ENCODE assay signal across 15 cellular contexts in the genomic region with DNA sequence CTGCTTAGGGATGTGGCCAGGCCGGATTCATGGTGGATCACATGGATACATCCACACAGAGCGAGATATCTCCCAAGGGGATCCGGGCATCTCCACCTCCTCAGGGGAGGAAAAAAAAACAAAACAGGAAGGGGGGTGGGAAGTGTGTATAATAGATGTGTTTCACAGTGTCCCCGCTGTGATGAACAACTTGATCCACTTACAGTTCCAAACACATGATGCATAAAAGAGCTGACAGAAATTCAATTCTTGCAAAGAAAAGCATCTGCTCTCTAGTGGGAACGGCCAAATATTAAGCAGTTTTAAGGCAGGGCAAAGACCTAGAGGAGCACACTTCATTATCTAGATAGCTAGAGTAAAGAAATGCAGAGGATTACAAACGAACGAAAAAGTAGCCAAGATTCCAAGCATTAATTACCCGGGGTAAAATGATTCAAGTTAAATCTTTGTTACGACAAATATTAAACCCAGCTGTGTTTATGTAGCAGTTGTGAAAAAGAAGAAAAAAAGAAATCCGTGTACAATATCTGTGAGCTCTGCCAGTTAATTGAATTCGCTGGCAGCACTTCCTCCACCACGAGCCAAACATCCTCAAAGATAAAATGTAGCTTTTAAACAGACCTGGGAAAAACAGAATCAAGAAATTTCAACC.
A peak's percentile ranks its signal among the peaks of the same experiment; 100 is the strongest.
DNase-seq lines count a peak whose midpoint lies in the region; ATAC-seq and TF ChIP-seq lines count a peak whose summit lies in the region.
"Had no signal": no experiment of that assay in that cellular context is flagged by ENCODE, and none has a peak within 500 bp of the region (broad histone marks: within the 10 kb centered on the region; RNA-seq: fewer than 3 reads in every experiment).

No MANE protein-coding gene starts in this region.

- peak; percentile 39 for DNase-seq in GM03348 (ENCODE audit: low spot score)
- DNase-seq in NCI-H446 treated with DMSO at 0.1 percent for 48 hours (lab: John Stamatoyannopoulos, UW), result peak; percentile 87
- DNase-seq in fibroblast of the aortic adventitia (ENCODE audit: low read depth), result peak; percentile 87
- DNase-seq in sciatic nerve (ENCODE audit: low spot score), result no peak
- DNase-seq in activated CD4-positive, CD25-positive, alpha-beta regulatory T cell (lab: John Stamatoyannopoulos, UW), result no peak
- no peak for DNase-seq in SIG-M5 treated with dmso at 0.1 percent for 504 hours (lab: John Stamatoyannopoulos, UW; ENCODE audit: unreplicated experiment)
- no peak for DNase-seq in activated CD4-positive, alpha-beta memory T cell treated with anti-CD3 and anti-CD28 coated beads, Interleukin-2, amount 10 ng/mL, durations not matched to agents 7 days and 5 days
- no peak for DNase-seq in glomerular visceral epithelial cell (ENCODE audit: extremely low spot score)
- DNase-seq: activated CD4-positive, alpha-beta T cell treated with anti-CD3 and anti-CD28 coated beads for 4 hours; activated naive CD4-positive, alpha-beta T cell treated with anti-CD3 and anti-CD28 coated beads for 36 hours; erythroblast; H9; NCI-H146; stimulated activated naive CD8-positive, alpha-beta T cell treated with anti-CD3 and anti-CD28 coated beads, Interleukin-15, Interleukin-2, amounts not matched to agents 100 U/mL and 50 U/mL, for 24 hours had no signal

- peaks cover 3% of the 10 kb centered on the region for H3K9me3 Mint-ChIP-seq in activated CD4-positive, alpha-beta memory T cell treated with anti-CD3 and anti-CD28 coated beads, Interleukin-2, amount 10 ng/mL, durations not matched to agents 7 days and 5 days
- H3K9me3 Mint-ChIP-seq: activated naive CD4-positive, alpha-beta T cell treated with anti-CD3 and anti-CD28 coated beads for 36 hours; H9; memory B cell had no signal

- H3K4me3 ChIP-seq in fibroblast of the aortic adventitia (ENCODE audit: low read depth, low read length), result no peak overlapping the region

- peak; percentile 89 for ATAC-seq in sciatic nerve
- ATAC-seq: stimulated activated naive CD8-positive, alpha-beta T cell treated with anti-CD3 and anti-CD28 coated beads, Interleukin-15, Interleukin-2, amounts not matched to agents 100 U/mL and 50 U/mL, for 24 hours had no signal

- H3K4me3 Mint-ChIP-seq in activated CD4-positive, alpha-beta memory T cell treated with anti-CD3 and anti-CD28 coated beads, Interleukin-2, amount 10 ng/mL, durations not matched to agents 7 days and 5 days, result no peak overlapping the region
- H3K4me3 Mint-ChIP-seq: activated naive CD4-positive, alpha-beta T cell treated with anti-CD3 and anti-CD28 coated beads for 36 hours; H9; memory B cell had no signal

- H3K4me1 Mint-ChIP-seq in activated CD4-positive, alpha-beta memory T cell treated with anti-CD3 and anti-CD28 coated beads, Interleukin-2, amount 10 ng/mL, durations not matched to agents 7 days and 5 days, result no peaks in the 10 kb centered on the region

- CTCF ChIA-PET in activated CD4-positive, alpha-beta memory T cell treated with anti-CD3 and anti-CD28 coated beads, Interleukin-2, amount 10 ng/mL, durations not matched to agents 7 days and 5 days (lab: Charles Lee), result interaction anchor here (0.5 kb wide), 1 partner anchor 88 kb away, joined by 3 read pairs; no protein-coding TSS in a partner anchor

- peaks cover 3% of the 10 kb centered on the region for H3K36me3 Mint-ChIP-seq in activated CD4-positive, alpha-beta memory T cell treated with anti-CD3 and anti-CD28 coated beads, Interleukin-2, amount 10 ng/mL, durations not matched to agents 7 days and 5 days (ENCODE audit: low read depth)

- POLR2A ChIA-PET in activated CD4-positive, alpha-beta memory T cell treated with anti-CD3 and anti-CD28 coated beads, Interleukin-2, amount 10 ng/mL, durations not matched to agents 7 days and 5 days (lab: Charles Lee), result no interaction called here

- no peaks in the 10 kb centered on the region for H3K27me3 Mint-ChIP-seq in activated CD4-positive, alpha-beta memory T cell treated with anti-CD3 and anti-CD28 coated beads, Interleukin-2, amount 10 ng/mL, durations not matched to agents 7 days and 5 days
- H3K27me3 Mint-ChIP-seq: memory B cell had no signal

- no peak overlapping the region for H3K27ac Mint-ChIP-seq in activated CD4-positive, alpha-beta memory T cell treated with anti-CD3 and anti-CD28 coated beads, Interleukin-2, amount 10 ng/mL, durations not matched to agents 7 days and 5 days
- H3K27ac Mint-ChIP-seq: activated naive CD4-positive, alpha-beta T cell treated with anti-CD3 and anti-CD28 coated beads for 36 hours; memory B cell had no signal

- no peak for TF ChIP-seq CTCF in fibroblast of the aortic adventitia (IDR thresholded peaks at IDR 0.05; ENCODE audit: insufficient read depth, low read length)

- intact Hi-C loops in sciatic nerve (cut with DNase I), result no loop called here

Comparison
In these comparisons a context has a peak if more than half of its experiments do, and no peak if none do; other contexts are left out.
1. DNase-seq: peak in GM03348 (single experiment), NCI-H446 treated with DMSO at 0.1 percent for 48 hours (single experiment) and fibroblast of the aortic adventitia (single experiment); none in sciatic nerve (single experiment), activated CD4-positive, CD25-positive, alpha-beta regulatory T cell (0 of 4), SIG-M5 treated with dmso at 0.1 percent for 504 hours (single experiment), activated CD4-positive, alpha-beta memory T cell treated with anti-CD3 and anti-CD28 coated beads, Interleukin-2, amount 10 ng/mL, durations not matched to agents 7 days and 5 days (single experiment) and glomerular visceral epithelial cell (single experiment).